In the genomic region with DNA sequence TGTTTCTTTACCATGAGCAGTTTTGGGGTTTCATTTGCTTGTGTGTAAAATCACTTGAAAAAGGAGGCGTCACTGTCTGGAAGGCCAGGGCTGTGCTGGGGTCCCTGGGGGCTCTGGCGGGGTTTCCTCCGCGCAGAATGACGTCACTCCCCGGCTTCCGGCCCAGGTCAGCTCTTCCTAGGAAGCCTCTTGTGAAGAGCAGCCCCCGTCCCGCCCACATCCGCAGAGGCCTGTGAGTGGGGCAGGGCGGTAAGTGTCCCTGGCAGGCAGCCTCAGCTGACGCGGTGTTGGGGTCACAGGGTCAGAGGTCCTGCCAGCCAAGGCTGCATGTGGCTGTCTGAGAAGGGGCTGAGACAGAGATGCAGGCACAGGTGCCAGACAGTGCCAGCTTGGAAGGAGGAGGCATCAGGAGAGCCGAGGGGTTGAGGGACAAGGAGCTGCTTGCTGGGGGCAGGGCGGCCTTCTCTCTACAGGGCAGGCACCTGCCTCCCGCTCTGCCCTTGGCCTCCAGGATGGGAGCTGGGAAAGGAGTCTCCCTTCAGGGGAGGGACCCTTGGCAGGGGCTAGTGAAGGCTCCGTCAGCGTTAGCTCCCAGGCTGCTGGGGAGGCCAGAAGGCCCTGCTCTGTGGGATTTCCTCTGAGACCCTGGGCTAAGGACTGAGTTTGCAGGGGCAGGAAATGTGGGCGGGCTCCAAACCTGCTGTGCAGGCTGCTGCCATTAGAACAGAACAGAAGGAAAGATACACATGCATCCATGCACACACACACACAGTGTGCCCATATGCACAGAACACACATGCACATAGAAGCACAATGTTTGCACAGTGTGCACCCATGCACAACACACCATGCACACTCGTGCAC, we compare ENCODE assay signal across 15 cellular contexts. TPM values are rescaled to one million over a fixed set of nuclear protein-coding genes. Genes with fewer than 3 reads are reported as not detected.
DNase-seq lines count a peak whose midpoint lies in the region; ATAC-seq, FAIRE-seq and TF ChIP-seq lines count a peak whose summit lies in the region.
"Not testable (repeated sequence)": the region's sequence is repeated elsewhere in the genome, so short reads cannot be mapped to it uniquely, and the experiment has no call there.
"Had no signal": no experiment of that assay in that cellular context is flagged by ENCODE, and none has a peak within 500 bp of the region (broad histone marks: within the 10 kb centered on the region; RNA-seq: fewer than 3 reads in every experiment).

No MANE protein-coding gene starts in this region.

- not testable (repeated sequence) for H3K27me3 Mint-ChIP-seq in CD4-positive, CD25-positive, alpha-beta regulatory T cell; central memory CD8-positive, alpha-beta T cell

- H3K4me2 ChIP-seq in HepG2 (ENCODE audit: low read depth, low read length) = not testable (repeated sequence)

- not testable (repeated sequence) for H3K9ac ChIP-seq in HepG2 (ENCODE audit: insufficient read depth, low read depth, low read length)

- H3K9me3 Mint-ChIP-seq in CD4-positive, CD25-positive, alpha-beta regulatory T cell; central memory CD8-positive, alpha-beta T cell: not testable (repeated sequence)

- DNase-seq in CD4-positive, CD25-positive, alpha-beta regulatory T cell; GM19239 (ENCODE audit: insufficient read length, low spot score); central memory CD8-positive, alpha-beta T cell (ENCODE audit: low spot score in 2 of 2); HepG2 (ENCODE audit: low spot score); sciatic nerve (ENCODE audit: low spot score): not testable (repeated sequence)

- ATAC-seq in CD4-positive, CD25-positive, alpha-beta regulatory T cell (ENCODE audit: low read depth in 2 of 2) = peak; percentile 85 to 86
- peak; percentile 55 for ATAC-seq in HG02759 (IDR thresholded peaks at IDR 0.05; ENCODE audit: unreplicated experiment)
- ATAC-seq in HG03442 (IDR thresholded peaks at IDR 0.05; ENCODE audit: unreplicated experiment) = peak; percentile 64
- ATAC-seq in activated CD4-positive, CD25-positive, alpha-beta regulatory T cell treated with anti-CD3 and anti-CD28 coated beads, Interleukin-2, amount 50 U/mL, for 24 hours = peak; percentile 81
- ATAC-seq in central memory CD8-positive, alpha-beta T cell (replicated peaks; ENCODE audit: extremely low read depth, poor library complexity, severe bottlenecking) = peak; percentile 92
- ATAC-seq in HepG2 = peak; percentile 8; the same call in 1 of the 3 replicates
- peak; percentile 92 for ATAC-seq in sciatic nerve

- not testable (repeated sequence) for H3K9me3 ChIP-seq in CD4-positive, CD25-positive, alpha-beta regulatory T cell (ENCODE audit: control insufficient read depth in 2 of 2, low read length in 2 of 2); HepG2 (ENCODE audit: low read length)

- no CpG with 5 or more reads among the region's 20 CpGs for WGBS in HepG2 (ENCODE audit: low lambda C conversion rate)

- not testable (repeated sequence) for H3K4me3 ChIP-seq in CD4-positive, CD25-positive, alpha-beta regulatory T cell (ENCODE audit: low read depth, low read length); HepG2 (replicated peaks in 1 of 3; ENCODE audit: insufficient read depth in 1 of 3, low read depth in 2 of 3, low read length in 3 of 3)

- TF ChIP-seq POLR2A in HepG2 (IDR thresholded peaks at IDR 0.05; ENCODE audit: insufficient read depth in 1 of 2, low read depth in 2 of 2, low read length in 2 of 2) = not testable (repeated sequence)

- not testable (repeated sequence) for TF ChIP-seq CTCF in HepG2 (CRISPR knock-in tag; IDR thresholded peaks at IDR 0.05)

- not testable (repeated sequence) for H3K4me1 ChIP-seq in CD4-positive, CD25-positive, alpha-beta regulatory T cell (ENCODE audit: control insufficient read depth, insufficient read depth, low read length, poor library complexity, severe bottlenecking); HepG2 (ENCODE audit: insufficient read depth, low read length)

- intact Hi-C loops in HepG2 (cut with micrococcal nuclease; ENCODE audit: unreplicated experiment); sciatic nerve (cut with DNase I): not testable (repeated sequence)

- H3K79me2 ChIP-seq in HepG2 (ENCODE audit: insufficient read depth, low read length) = not testable (repeated sequence)

- H3K36me3 Mint-ChIP-seq in CD4-positive, CD25-positive, alpha-beta regulatory T cell; central memory CD8-positive, alpha-beta T cell (ENCODE audit: insufficient read depth): not testable (repeated sequence)

- in situ Hi-C loops in HepG2 (cut with HindIII; ENCODE audit: extremely low pct_ligation_motif_present, low pct_unique_long_range_greater_than_20kb) = not testable (repeated sequence)

- not testable (repeated sequence) for TF ChIP-seq RAD21 in HepG2 (CRISPR knock-in tag; IDR thresholded peaks at IDR 0.05)

- not testable (repeated sequence) for BruUV-seq in HepG2 (replicated peaks; lab: Mats Ljungman, UMichigan)

- not testable (repeated sequence) for H3K36me3 ChIP-seq in CD4-positive, CD25-positive, alpha-beta regulatory T cell (ENCODE audit: control insufficient read depth, insufficient read depth, low read length); HepG2 (replicated peaks in 1 of 2; ENCODE audit: control insufficient read depth in 1 of 2, insufficient read depth in 2 of 2, low read length in 2 of 2)

- H3K27ac ChIP-seq in CD4-positive, CD25-positive, alpha-beta regulatory T cell (ENCODE audit: insufficient read depth, low read length, poor library complexity, severe bottlenecking); HepG2 (ENCODE audit: extremely low read length, insufficient read depth, low read length): not testable (repeated sequence)

- H4K20me1 ChIP-seq in HepG2 (ENCODE audit: insufficient read depth, low read length) = not testable (repeated sequence)

- not testable (repeated sequence) for H3K4me1 Mint-ChIP-seq in CD4-positive, CD25-positive, alpha-beta regulatory T cell; central memory CD8-positive, alpha-beta T cell

- not testable (repeated sequence) for H2AFZ ChIP-seq in HepG2 (ENCODE audit: low read length)

- FAIRE-seq in GM19239 (lab: Jason Lieb, UNC) (peak; percentile 8), HepG2 (lab: Jason Lieb, UNC) (peak; percentile 48)

- CTCF ChIA-PET in HepG2 (lab: Yijun Ruan, JAX; ENCODE audit: low intra/inter-chr PET ratio, low total read pairs) = not testable (repeated sequence)

- H3K4me3 Mint-ChIP-seq in CD4-positive, CD25-positive, alpha-beta regulatory T cell; central memory CD8-positive, alpha-beta T cell: not testable (repeated sequence)

- not testable (repeated sequence) for TF ChIP-seq EP300 in HepG2 (IDR thresholded peaks at IDR 0.05; ENCODE audit: low read depth in 2 of 2, low read length in 2 of 2); HepG2 (CRISPR knock-in tag; IDR thresholded peaks at IDR 0.05; ENCODE audit: borderline replicate concordance)

- H3K27ac Mint-ChIP-seq in CD4-positive, CD25-positive, alpha-beta regulatory T cell; central memory CD8-positive, alpha-beta T cell (ENCODE audit: low read depth): not testable (repeated sequence)

- POLR2A ChIA-PET in HepG2 (lab: Yijun Ruan, JAX) = not testable (repeated sequence)

- H3K27me3 ChIP-seq in CD4-positive, CD25-positive, alpha-beta regulatory T cell (ENCODE audit: control insufficient read depth, insufficient read depth, low read length); HepG2 (ENCODE audit: control insufficient read depth in 1 of 2, insufficient read depth in 2 of 2, low read length in 2 of 2): not testable (repeated sequence)

RNA-seq across cellular contexts. Expression of gene CRYAA, which starts 8.5 kb away (rescaled TPM):
- total RNA-seq in CD4-positive, CD25-positive, alpha-beta regulatory T cell = not detected
- not detected for polyA plus RNA-seq in CD4-positive, CD25-positive, alpha-beta regulatory T cell
- total RNA-seq in HepG2 (2016; rRNA removed; fragmentation: Illumina TruSeq; extraction: Trizol) (5.2 and 5.6 TPM in 2 replicates), sciatic nerve (not detected)
- total RNA-seq in HepG2 (2016; cell fraction: cytosol; rRNA removed; fragmentation: Illumina TruSeq; extraction: Trizol; ENCODE audit: low read depth) = 4.7 and 6.3 TPM in 2 replicates
- 6.2 TPM in 1 of 2 replicates, not detected in the other for total RNA-seq in HepG2 (2016; cell fraction: insoluble cytoplasmic fraction; rRNA removed; fragmentation: Illumina TruSeq; extraction: Trizol)
- total RNA-seq in HepG2 (2016; cell fraction: membrane; rRNA removed; fragmentation: Illumina TruSeq; extraction: Trizol) = 6.0 and 8.4 TPM in 2 replicates
- total RNA-seq in HepG2 (2016; cell fraction: nucleus; rRNA removed; fragmentation: Illumina TruSeq; extraction: Trizol) = 2.3 and 5.6 TPM in 2 replicates
- polyA plus RNA-seq in HepG2 (2011; rRNA removed) = 7.6 and 8.6 TPM in 2 replicates
- 9.1 and 18.4 TPM in 2 replicates for polyA plus RNA-seq in HepG2 (2011; cell fraction: cytosol; rRNA removed)
- polyA plus RNA-seq in HepG2 (2011; cell fraction: nucleus; rRNA removed) = 5.7 and 7.5 TPM in 2 replicates
- 10.0 and 16.7 TPM in 2 replicates for polyA plus RNA-seq in HepG2 (2012)
- 13.6 and 17.8 TPM in 2 replicates for polyA plus RNA-seq in HepG2 (2016; cell fraction: cytosol; fragmentation: Illumina TruSeq; extraction: Trizol; ENCODE audit: low read depth)
- 11.2 and 14.9 TPM in 2 replicates for polyA plus RNA-seq in HepG2 (2016; cell fraction: insoluble cytoplasmic fraction; fragmentation: Illumina TruSeq; extraction: Trizol; ENCODE audit: low read depth)
- 16.4 and 19.1 TPM in 2 replicates for polyA plus RNA-seq in HepG2 (2016; cell fraction: membrane; fragmentation: Illumina TruSeq; extraction: Trizol; ENCODE audit: low read depth)
- 6.9 and 8.0 TPM in 2 replicates for polyA plus RNA-seq in HepG2 (2016; cell fraction: nucleus; fragmentation: Illumina TruSeq; extraction: Trizol; ENCODE audit: insufficient read depth, low read depth)
- polyA minus RNA-seq in HepG2 (2011; rRNA and poly(A)+ RNA removed; ENCODE audit: low replicate concordance) = 6.5 TPM in 1 of 2 replicates, not detected in the other
- polyA minus RNA-seq in HepG2 (2011; cell fraction: cytosol; rRNA and poly(A)+ RNA removed) = 4.6 TPM in 1 of 2 replicates, not detected in the other
- 0.62 and 1.2 TPM in 2 replicates for polyA minus RNA-seq in HepG2 (2011; cell fraction: nucleus; rRNA and poly(A)+ RNA removed)
- total RNA-seq: A172; activated CD4-positive, alpha-beta T cell treated with anti-CD3 and anti-CD28 coated beads, Interleukin-2, amount 10 ng/mL, durations not matched to agents 7 days and 5 days; mammary epithelial cell; osteoblast; Peyer's patch; SK-MEL-5 had no signal
- polyA plus RNA-seq: esophagus, mammary epithelial cell had no signal

Comparison
In these comparisons a context has a peak if more than half of its experiments do, and no peak if none do; other contexts are left out.
1. ATAC-seq: peak in every context shown above with its lines; median percentile 92 in central memory CD8-positive, alpha-beta T cell; 92 in sciatic nerve; 86 in CD4-positive, CD25-positive, alpha-beta regulatory T cell; 81 in activated CD4-positive, CD25-positive, alpha-beta regulatory T cell treated with anti-CD3 and anti-CD28 coated beads, Interleukin-2, amount 50 U/mL, for 24 hours; 64 in HG03442; 55 in HG02759; 8 in HepG2.